In the genomic region with DNA sequence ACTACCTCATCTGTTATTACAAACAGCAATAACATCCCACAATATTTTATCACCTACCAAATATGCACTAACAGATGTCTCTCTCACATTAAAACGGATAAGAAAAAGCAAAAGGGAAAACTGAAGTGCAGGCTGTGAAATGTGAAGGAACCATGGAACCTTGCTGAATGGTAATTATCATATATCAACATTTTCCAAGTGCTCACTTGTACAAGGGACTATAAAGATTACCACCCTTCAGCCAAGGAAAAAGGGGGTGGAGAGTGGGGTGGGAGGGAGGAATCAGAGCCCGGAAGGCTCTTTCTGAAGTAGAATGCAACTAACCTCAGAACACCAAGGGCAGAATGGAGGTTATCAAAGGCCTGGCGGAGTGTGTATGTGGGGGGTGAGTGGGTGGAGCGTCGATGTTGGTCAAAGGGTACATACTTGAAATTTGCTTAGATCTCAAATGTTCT, we compare ENCODE assay signal across 8 cellular contexts. TPM values are rescaled to one million over a fixed set of nuclear protein-coding genes. Genes with fewer than 3 reads are reported as not detected.
A peak's percentile ranks its signal among the peaks of the same experiment; 100 is the strongest.
DNase-seq lines count a peak whose midpoint lies in the region; ATAC-seq and TF ChIP-seq lines count a peak whose summit lies in the region.

No MANE protein-coding gene starts in this region.

- peak in 4 of 5 donors; percentile 13 to 48 (median 28) for DNase-seq in CD4-positive, alpha-beta memory T cell
- DNase-seq in NB4 (ENCODE audit: low read depth) = no peak
- DNase-seq in activated naive CD4-positive, alpha-beta T cell treated with anti-CD3 and anti-CD28 coated beads, Interleukin-2, amount 50 U/mL, for 72 hours (ENCODE audit: low spot score in 2 of 2) = peak in 1 of 2 donors; percentile 15
- no peak for DNase-seq in NK-92 (lab: John Stamatoyannopoulos, UW; ENCODE audit: unreplicated experiment)

- TF ChIP-seq CTCF in NB4 (IDR thresholded peaks at IDR 0.05; ENCODE audit: low read depth, low read length) = no peak

- POLR2A ChIA-PET in CD4-positive, alpha-beta memory T cell (lab: Charles Lee; ENCODE audit: partially characterized antibody) = no interaction called here

- H3K27me3 Mint-ChIP-seq in CD4-positive, alpha-beta memory T cell = peaks cover 0 to under 1% of the 10 kb centered on the region in 2 donors
- H3K27me3 Mint-ChIP-seq in stimulated activated naive CD8-positive, alpha-beta T cell treated with anti-CD3 and anti-CD28 coated beads, Interleukin-15, Interleukin-2, amounts not matched to agents 100 ng/mL and 50 ng/mL, for 24 hours = no peaks in the 10 kb centered on the region

- peak overlapping the region; percentile 97 for H3K27ac ChIP-seq in CD4-positive, alpha-beta memory T cell (ENCODE audit: low read depth, low read length)

- peaks cover 14 to 44% (median 31%) of the 10 kb centered on the region in 4 donors for H3K4me1 Mint-ChIP-seq in CD4-positive, alpha-beta memory T cell
- peaks cover 37% of the 10 kb centered on the region for H3K4me1 Mint-ChIP-seq in stimulated activated naive CD8-positive, alpha-beta T cell treated with anti-CD3 and anti-CD28 coated beads, Interleukin-15, Interleukin-2, amounts not matched to agents 100 ng/mL and 50 ng/mL, for 24 hours (ENCODE audit: low read depth)

- H3K36me3 ChIP-seq in CD4-positive, alpha-beta memory T cell (ENCODE audit: insufficient read depth, low read length) = peaks cover 3% of the 10 kb centered on the region
- H3K36me3 ChIP-seq in iPS-15b (ENCODE audit: control insufficient read depth, insufficient read depth, low read length) = no peaks in the 10 kb centered on the region

- TF ChIP-seq POLR2A in NB4 (IDR thresholded peaks at IDR 0.05; ENCODE audit: extremely low read depth, insufficient read length) = no peak

- CTCF ChIA-PET in CD4-positive, alpha-beta memory T cell (lab: Charles Lee; ENCODE audit: partially characterized antibody) = no interaction called here

- intact Hi-C loops in CD4-positive, alpha-beta memory T cell (cut with micrococcal nuclease) = loop anchor here (2.0 to 10.0 kb wide), 3 partner anchors 64 to 418 kb away; partner anchors contain the start of genes EAPP and FAM177A1

- no peaks in the 10 kb centered on the region for H3K9me3 Mint-ChIP-seq in CD4-positive, alpha-beta memory T cell
- peaks cover 0 to 5% of the 10 kb centered on the region in 2 donors for H3K9me3 Mint-ChIP-seq in activated naive CD4-positive, alpha-beta T cell treated with anti-CD3 and anti-CD28 coated beads, Interleukin-2, amount 50 U/mL, for 72 hours
- no peaks in the 10 kb centered on the region for H3K9me3 Mint-ChIP-seq in stimulated activated naive CD8-positive, alpha-beta T cell treated with anti-CD3 and anti-CD28 coated beads, Interleukin-15, Interleukin-2, amounts not matched to agents 100 ng/mL and 50 ng/mL, for 24 hours

- H3K9me3 ChIP-seq in CD4-positive, alpha-beta memory T cell (ENCODE audit: control insufficient read depth in 1 of 2, low read length in 2 of 2) = no peaks in the 10 kb centered on the region
- H3K9me3 ChIP-seq in iPS-15b (ENCODE audit: control insufficient read depth, insufficient read depth, low read length) = no peaks in the 10 kb centered on the region

- no peak for ATAC-seq in activated naive CD4-positive, alpha-beta T cell treated with anti-CD3 and anti-CD28 coated beads, Interleukin-2, amount 50 U/mL, for 72 hours
- no peak for ATAC-seq in HG02840 (IDR thresholded peaks at IDR 0.05; ENCODE audit: low FRiP score, unreplicated experiment)
- no peak for ATAC-seq in HG03439 (IDR thresholded peaks at IDR 0.05; ENCODE audit: unreplicated experiment)

- H3K9ac ChIP-seq in iPS-15b (ENCODE audit: low read depth, low read length) = no peak overlapping the region

- H3K27me3 ChIP-seq in CD4-positive, alpha-beta memory T cell (ENCODE audit: insufficient read depth, low read length) = no peaks in the 10 kb centered on the region
- H3K27me3 ChIP-seq in iPS-15b (ENCODE audit: control insufficient read depth, insufficient read depth, low read length) = no peaks in the 10 kb centered on the region

- peak overlapping the region; percentile 91 to 98 (median 95) for H3K27ac Mint-ChIP-seq in CD4-positive, alpha-beta memory T cell
- peak overlapping the region; percentile 93 to 94 for H3K27ac Mint-ChIP-seq in activated naive CD4-positive, alpha-beta T cell treated with anti-CD3 and anti-CD28 coated beads, Interleukin-2, amount 50 U/mL, for 72 hours
- H3K27ac Mint-ChIP-seq in stimulated activated naive CD8-positive, alpha-beta T cell treated with anti-CD3 and anti-CD28 coated beads, Interleukin-15, Interleukin-2, amounts not matched to agents 100 ng/mL and 50 ng/mL, for 24 hours = peak overlapping the region; percentile 94

- peak overlapping the region; percentile 87 to 99 (median 96) for H3K4me3 Mint-ChIP-seq in CD4-positive, alpha-beta memory T cell
- peak overlapping the region; percentile 95 for H3K4me3 Mint-ChIP-seq in stimulated activated naive CD8-positive, alpha-beta T cell treated with anti-CD3 and anti-CD28 coated beads, Interleukin-15, Interleukin-2, amounts not matched to agents 100 ng/mL and 50 ng/mL, for 24 hours

- H3K4me3 ChIP-seq in CD4-positive, alpha-beta memory T cell (ENCODE audit: low read length in 2 of 2) = peak overlapping the region; percentile 83 to 88
- H3K4me3 ChIP-seq in NB4 (ENCODE audit: low read depth, low read length) (peak overlapping the region; percentile 67), iPS-15b (ENCODE audit: low read depth, low read length) (peak overlapping the region; percentile 89)

- H3K36me3 Mint-ChIP-seq in CD4-positive, alpha-beta memory T cell = peaks cover under 1 to 26% of the 10 kb centered on the region in 2 donors
- peaks cover 6 to 14% of the 10 kb centered on the region in 2 donors for H3K36me3 Mint-ChIP-seq in activated naive CD4-positive, alpha-beta T cell treated with anti-CD3 and anti-CD28 coated beads, Interleukin-2, amount 50 U/mL, for 72 hours
- peaks cover 17% of the 10 kb centered on the region for H3K36me3 Mint-ChIP-seq in stimulated activated naive CD8-positive, alpha-beta T cell treated with anti-CD3 and anti-CD28 coated beads, Interleukin-15, Interleukin-2, amounts not matched to agents 100 ng/mL and 50 ng/mL, for 24 hours (ENCODE audit: low read depth)

- peaks cover 46% of the 10 kb centered on the region for H3K4me1 ChIP-seq in CD4-positive, alpha-beta memory T cell (ENCODE audit: insufficient read depth, low read length)
- H3K4me1 ChIP-seq in iPS-15b (ENCODE audit: control insufficient read depth, insufficient read depth, low read length) = peaks cover 2% of the 10 kb centered on the region

RNA-seq across cellular contexts. Expression of gene SNX6, which starts 1.2 kb away (rescaled TPM):
- total RNA-seq in CD4-positive, alpha-beta memory T cell = 10 to 100 TPM; 81.0 to 82.6 TPM
- 100 to 1,000 TPM; 145 to 212 TPM for polyA plus RNA-seq in CD4-positive, alpha-beta memory T cell
- total RNA-seq in activated naive CD4-positive, alpha-beta T cell treated with anti-CD3 and anti-CD28 coated beads, Interleukin-2, amount 50 U/mL, for 72 hours = 100 to 1,000 TPM in 1 of 2 donors, 10 to 100 TPM in 1; 78.0 to 109 TPM

Comparison
In these comparisons a context has a peak if more than half of its experiments do, and no peak if none do; other contexts are left out.
1. DNase-seq: peak in CD4-positive, alpha-beta memory T cell (4 of 5); none in NB4 (single experiment) and NK-92 (single experiment).
2. Peak in every context shown above with its lines, with median percentiles within 50 percentile points of each other: H3K4me3 ChIP-seq and H3K27ac Mint-ChIP-seq.